In genomic region chr10:62784537-62784936, GRCh38 we compare ENCODE assay signal across 7 cellular contexts. TPM values are rescaled to one million over a fixed set of nuclear protein-coding genes. Genes with fewer than 3 reads are reported as not detected.
DNase-seq lines count a peak whose midpoint lies in the region; ATAC-seq, FAIRE-seq and TF ChIP-seq lines count a peak whose summit lies in the region.
"Not testable (repeated sequence)": the region's sequence is repeated elsewhere in the genome, so short reads cannot be mapped to it uniquely, and the experiment has no call there.
"Had no signal": no experiment of that assay in that cellular context is flagged by ENCODE, and none has a peak within 500 bp of the region (broad histone marks: within the 10 kb centered on the region; RNA-seq: fewer than 3 reads in every experiment).

No MANE protein-coding gene starts in this region.

- H3K27me3 ChIP-seq in IMR-90 (ENCODE audit: control insufficient read depth, insufficient read depth, low read length); K562 (ENCODE audit: control insufficient read depth in 2 of 2, insufficient read depth in 2 of 2, low read length in 2 of 2); H1 (replicated peaks in 1 of 4; ENCODE audit: control insufficient read depth in 3 of 4, extremely low read depth in 1 of 4, insufficient read depth in 3 of 4, low read length in 3 of 4); HepG2 (ENCODE audit: control insufficient read depth in 1 of 2, insufficient read depth in 2 of 2, low read length in 2 of 2): not testable (repeated sequence)

- not testable (repeated sequence) for H2BK20ac ChIP-seq in IMR-90 (ENCODE audit: low read depth, low read length); H1 (ENCODE audit: low read length)

- in situ Hi-C loops in IMR-90 (cut with MboI; ENCODE audit: low sequenced_read_pairs); K562 (cut with MboI); HepG2 (cut with HindIII; ENCODE audit: extremely low pct_ligation_motif_present, low pct_unique_long_range_greater_than_20kb): not testable (repeated sequence)

- not testable (repeated sequence) for H3K27ac ChIP-seq in A549; IMR-90 (ENCODE audit: insufficient read depth, low read length); K562 (ENCODE audit: extremely low read depth, low read depth, low read length); H1 (ENCODE audit: low read depth, low read length); HepG2 (ENCODE audit: extremely low read length, insufficient read depth, low read length)

- DNase-seq in A549 (ENCODE audit: low read depth in 1 of 2, low spot score in 1 of 2); IMR-90; K562 (ENCODE audit: extremely low read depth in 1 of 4, low spot score in 3 of 4); H1 (ENCODE audit: low read depth in 1 of 2, low spot score in 2 of 2): not testable (repeated sequence)
- DNase-seq in NCI-H82 (lab: John Stamatoyannopoulos, UW) (peak; percentile 15), HepG2 (ENCODE audit: low spot score) (peak; percentile 18)

- H2AK9ac ChIP-seq in IMR-90 (replicated peaks; ENCODE audit: low read depth, low read length, poor library complexity): not testable (repeated sequence)

- H2BK120ac ChIP-seq in IMR-90 (ENCODE audit: low read depth, low read length); H1 (replicated peaks; ENCODE audit: low read depth, low read length): not testable (repeated sequence)

- not testable (repeated sequence) for H3K9me3 ChIP-seq in A549; IMR-90 (ENCODE audit: control insufficient read depth, insufficient read depth, low read length); K562 (replicated peaks; ENCODE audit: control insufficient read depth, insufficient read depth, low read depth, low read length); H1 (ENCODE audit: insufficient read depth in 2 of 2, low read depth in 1 of 2, low read length in 1 of 2); HepG2 (ENCODE audit: low read length)

- TF ChIP-seq EP300 in A549 (IDR thresholded peaks at IDR 0.05); K562 (IDR thresholded peaks at IDR 0.05; ENCODE audit: low read length); H1 (IDR thresholded peaks at IDR 0.05; ENCODE audit: borderline replicate concordance in 1 of 2, low read depth in 2 of 2, low read length in 2 of 2); HepG2 (IDR thresholded peaks at IDR 0.05; ENCODE audit: low read depth in 2 of 2, low read length in 2 of 2); HepG2 (CRISPR knock-in tag; IDR thresholded peaks at IDR 0.05; ENCODE audit: borderline replicate concordance): not testable (repeated sequence)

- H3K18ac ChIP-seq in IMR-90 (ENCODE audit: low read depth, low read length); H1 (ENCODE audit: extremely low read depth, low read length): not testable (repeated sequence)

- H4K8ac ChIP-seq in IMR-90 (ENCODE audit: low read depth in 2 of 2, low read length in 2 of 2); H1 (ENCODE audit: extremely low read depth, insufficient read depth, low read length): not testable (repeated sequence)

- not testable (repeated sequence) for H3K23me2 ChIP-seq in H1 (ENCODE audit: low read depth, low read length)

- not testable (repeated sequence) for H3K4me1 ChIP-seq in A549; IMR-90 (ENCODE audit: control insufficient read depth, insufficient read depth, low read length); K562 (replicated peaks in 1 of 2; ENCODE audit: control insufficient read depth in 2 of 2, insufficient read depth in 2 of 2, low read length in 2 of 2); H1 (replicated peaks in 1 of 4; ENCODE audit: control insufficient read depth in 3 of 4, insufficient read depth in 4 of 4, low read length in 3 of 4)
- H3K4me1 ChIP-seq in HepG2 (ENCODE audit: insufficient read depth, low read length): peaks cover 12% of the 10 kb centered on the region

- BruUV-seq in IMR-90 (replicated peaks; lab: Mats Ljungman, UMichigan); K562 (replicated peaks; lab: Mats Ljungman, UMichigan); HepG2 (replicated peaks; lab: Mats Ljungman, UMichigan): not testable (repeated sequence)

- POLR2A ChIA-PET in A549 (lab: Yijun Ruan, JAX): interaction anchor here (0.9 kb wide), 1 partner anchor 20 kb away, joined by 3 read pairs; the partner anchor contains the start of gene ADO
- POLR2A ChIA-PET in IMR-90 (lab: Charles Lee; ENCODE audit: unreplicated experiment): interaction anchor here (0.6 kb wide), 1 partner anchor 32 kb away, joined by 3 read pairs; the partner anchor contains the start of gene EGR2
- POLR2A ChIA-PET in K562 (lab: Yijun Ruan, JAX): interaction anchor here (0.7 to 1.2 kb wide), 2 partner anchors 12 to 65 kb away, joined by 3 to 4 read pairs; no protein-coding TSS in a partner anchor
- POLR2A ChIA-PET in H1 (lab: Charles Lee; ENCODE audit: partially characterized antibody); HepG2 (lab: Yijun Ruan, JAX): not testable (repeated sequence)

- WGBS in A549 (ENCODE audit: missing lambda C conversion rate): 35% methylated on average over 3 of the region's 3 CpGs
- WGBS in IMR-90 (ENCODE audit: extremely low coverage in 2 of 2, insufficient read length in 1 of 2), 2 experiments: no CpG with 5 or more reads among the region's 3 CpGs
- 18% methylated on average over 3 of the region's 3 CpGs for WGBS in K562 (ENCODE audit: insufficient coverage, low coverage, missing lambda C conversion rate)
- 91% methylated on average over 3 of the region's 3 CpGs; no CpG with 5 or more reads in 1 of the 2 experiments for WGBS in H1 (ENCODE audit: extremely low coverage in 1 of 2, insufficient coverage in 1 of 2, insufficient read length in 1 of 2, insufficient replicate concordance in 2 of 2, low coverage in 1 of 2, low lambda C conversion rate in 2 of 2, missing lambda C conversion rate in 1 of 2), 2 experiments
- 26% methylated on average over 3 of the region's 3 CpGs for WGBS in HepG2 (ENCODE audit: low lambda C conversion rate)

- H4K5ac ChIP-seq in IMR-90 (ENCODE audit: low read depth, low read length); H1 (ENCODE audit: insufficient read length, low read depth, low read length): not testable (repeated sequence)

- intact Hi-C loops in IMR-90 (cut with micrococcal nuclease); K562 (cut with micrococcal nuclease); HepG2 (cut with micrococcal nuclease; ENCODE audit: unreplicated experiment): not testable (repeated sequence)

- not testable (repeated sequence) for ATAC-seq in A549; IMR-90 (ENCODE audit: low read depth); K562; HepG2

- H2BK5ac ChIP-seq in IMR-90 (ENCODE audit: low read depth, low read length, poor library complexity, severe bottlenecking); H1 (ENCODE audit: low read depth, low read length): not testable (repeated sequence)

- not testable (repeated sequence) for TF ChIP-seq POLR2A in A549 (IDR thresholded peaks at IDR 0.05; ENCODE audit: low read length); IMR-90 (IDR thresholded peaks at IDR 0.05; ENCODE audit: low read depth, low read length); K562 (conservative IDR thresholded peaks at IDR 0.05); H1 (IDR thresholded peaks at IDR 0.05; ENCODE audit: control extremely low read depth in 1 of 2, low read depth in 2 of 2, low read length in 2 of 2); HepG2 (IDR thresholded peaks at IDR 0.05; ENCODE audit: insufficient read depth in 1 of 2, low read depth in 2 of 2, low read length in 2 of 2)

- H3K79me2 ChIP-seq in K562 (ENCODE audit: control insufficient read depth, insufficient read depth, low read length); H1 (ENCODE audit: control insufficient read depth in 1 of 2, insufficient read depth in 2 of 2, low read length in 2 of 2); HepG2 (ENCODE audit: insufficient read depth, low read length): not testable (repeated sequence)

- not testable (repeated sequence) for H3K36me3 ChIP-seq in IMR-90 (ENCODE audit: control insufficient read depth, insufficient read depth, low read length); K562 (ENCODE audit: control insufficient read depth, insufficient read depth, low read length); H1 (ENCODE audit: control insufficient read depth in 2 of 4, insufficient read depth in 4 of 4, low read length in 3 of 4); HepG2 (replicated peaks in 1 of 2; ENCODE audit: control insufficient read depth in 1 of 2, insufficient read depth in 2 of 2, low read length in 2 of 2)

- not testable (repeated sequence) for TF ChIP-seq RAD21 in A549 (conservative IDR thresholded peaks at IDR 0.05 in 1 of 2, IDR thresholded peaks at IDR 0.05 in 1 of 2); IMR-90 (IDR thresholded peaks at IDR 0.05; ENCODE audit: low read length); K562 (CRISPR knock-in tag; conservative IDR thresholded peaks at IDR 0.05 in 1 of 2, IDR thresholded peaks at IDR 0.05 in 1 of 2); H1 (IDR thresholded peaks at IDR 0.05 in 1 of 2, conservative IDR thresholded peaks at IDR 0.05 in 1 of 2; ENCODE audit: low read depth in 2 of 2, low read length in 2 of 2); HepG2 (CRISPR knock-in tag; IDR thresholded peaks at IDR 0.05)

- H2BK15ac ChIP-seq in IMR-90 (ENCODE audit: low read depth, low read length); H1 (ENCODE audit: low read length): not testable (repeated sequence)

- not testable (repeated sequence) for H3K4me3 ChIP-seq in A549; IMR-90 (ENCODE audit: insufficient read depth, low read depth, low read length); K562; H1 (ENCODE audit: extremely low read depth in 1 of 4, insufficient read depth in 2 of 4, low read depth in 3 of 4, low read length in 4 of 4); HepG2 (replicated peaks in 1 of 3; ENCODE audit: insufficient read depth in 1 of 3, low read depth in 2 of 3, low read length in 3 of 3)

- H4K20me1 ChIP-seq in IMR-90 (ENCODE audit: insufficient read depth, low read length); K562 (replicated peaks; ENCODE audit: control insufficient read depth, insufficient read depth, low read length); H1 (replicated peaks in 1 of 2; ENCODE audit: control insufficient read depth in 1 of 2, insufficient read depth in 2 of 2, low read length in 2 of 2); HepG2 (ENCODE audit: insufficient read depth, low read length): not testable (repeated sequence)

- dilution Hi-C loops in IMR-90 (cut with HindIII; ENCODE audit: low sequenced_read_pairs, unreplicated experiment): not testable (repeated sequence)

- H3K9ac ChIP-seq in IMR-90 (ENCODE audit: low read depth, low read length); K562 (ENCODE audit: insufficient read depth in 1 of 2, low read depth in 2 of 2, low read length in 2 of 2); H1 (replicated peaks in 1 of 4; ENCODE audit: extremely low read depth in 1 of 4, low read depth in 3 of 4, low read length in 3 of 4); HepG2 (ENCODE audit: insufficient read depth, low read depth, low read length): not testable (repeated sequence)

- H3K4me2 ChIP-seq in A549; IMR-90 (ENCODE audit: low read depth, low read length); K562 (ENCODE audit: insufficient read depth, low read length); H1 (ENCODE audit: insufficient read depth in 1 of 2, low read depth in 2 of 2, low read length in 2 of 2); HepG2 (ENCODE audit: low read depth, low read length): not testable (repeated sequence)

- H3K14ac ChIP-seq in IMR-90 (replicated peaks; ENCODE audit: low read depth, low read length); H1 (ENCODE audit: insufficient read length): not testable (repeated sequence)

- not testable (repeated sequence) for H3K4ac ChIP-seq in IMR-90 (ENCODE audit: low read depth, low read length); H1 (replicated peaks; ENCODE audit: insufficient read length, low read depth, low read length)

- H3K79me1 ChIP-seq in IMR-90 (ENCODE audit: low read depth in 1 of 2, low read length in 2 of 2); H1 (ENCODE audit: low read depth, low read length): not testable (repeated sequence)

- H3K9me1 ChIP-seq in IMR-90 (ENCODE audit: insufficient read depth, low read length); K562 (ENCODE audit: control insufficient read depth, insufficient read depth, low read length): not testable (repeated sequence)

- H4K91ac ChIP-seq in IMR-90 (ENCODE audit: insufficient read depth, low read depth, low read length); H1 (replicated peaks; ENCODE audit: insufficient read length, low read length): not testable (repeated sequence)

- H2BK12ac ChIP-seq in H1 (ENCODE audit: low read depth, low read length): not testable (repeated sequence)

- H2AK5ac ChIP-seq in IMR-90 (ENCODE audit: low read depth, low read length); H1 (ENCODE audit: low read depth, low read length): not testable (repeated sequence)

- not testable (repeated sequence) for H3K56ac ChIP-seq in IMR-90 (ENCODE audit: extremely low read depth, insufficient read depth, low read length); H1 (replicated peaks; ENCODE audit: insufficient read length, low read depth, low read length)

- not testable (repeated sequence) for H2AFZ ChIP-seq in IMR-90 (replicated peaks; ENCODE audit: low read length, poor library complexity); K562 (ENCODE audit: low read depth, low read length); H1 (ENCODE audit: low read length); HepG2 (ENCODE audit: low read length)

- not testable (repeated sequence) for TF ChIP-seq CTCF in A549 (IDR thresholded peaks at IDR 0.05); IMR-90 (conservative IDR thresholded peaks at IDR 0.05; ENCODE audit: low read depth, low read length); K562 (IDR thresholded peaks at IDR 0.05 in 2 of 3, conservative IDR thresholded peaks at IDR 0.05 in 1 of 3; ENCODE audit: insufficient read depth in 2 of 3, low read depth in 1 of 3, low read length in 3 of 3); H1 (IDR thresholded peaks at IDR 0.05; ENCODE audit: control extremely low read depth in 1 of 3, insufficient read depth in 1 of 3, low read depth in 1 of 3, low read length in 3 of 3); HepG2 (CRISPR knock-in tag; IDR thresholded peaks at IDR 0.05)

- not testable (repeated sequence) for FAIRE-seq in A549 (lab: Jason Lieb, UNC); K562 (lab: Jason Lieb, UNC); H1 (lab: Jason Lieb, UNC)
- FAIRE-seq in HepG2 (lab: Jason Lieb, UNC): peak; percentile 4

- CTCF ChIA-PET in A549 (lab: Yijun Ruan, JAX); IMR-90 (lab: Yijun Ruan, JAX); K562 (lab: Yijun Ruan, JAX; ENCODE audit: low intra/inter-chr PET ratio); HepG2 (lab: Yijun Ruan, JAX; ENCODE audit: low intra/inter-chr PET ratio, low total read pairs): not testable (repeated sequence)
- CTCF ChIA-PET in H1 (lab: Charles Lee; ENCODE audit: partially characterized antibody): interaction anchor here (1.2 kb wide), 1 partner anchor 35 kb away, joined by 3 read pairs; no protein-coding TSS in a partner anchor

- not testable (repeated sequence) for H3K23ac ChIP-seq in IMR-90 (ENCODE audit: low read depth, low read length); H1 (ENCODE audit: insufficient read length)

RNA-seq across cellular contexts. Expression of gene ADO, which starts 20.0 kb away (rescaled TPM):
- polyA plus RNA-seq in A549 (2011; rRNA removed): 22.0 and 23.2 TPM in 2 replicates
- polyA plus RNA-seq in A549 (2012; cell fraction: cytosol; rRNA removed): 8.1 and 12.3 TPM in 2 replicates
- polyA plus RNA-seq in A549 (2012; cell fraction: nucleus; rRNA removed): 6.5 and 9.4 TPM in 2 replicates
- polyA plus RNA-seq in A549 (2017; fragmentation: RNase III; extraction: RNeasy Plus Mini Kit Qiagen cat#74134 plus additional on column Dnase treatment): 16.6 to 19.0 TPM (median 18.8 TPM) in 3 replicates
- polyA minus RNA-seq in A549 (2011; rRNA and poly(A)+ RNA removed): 8.4 and 8.7 TPM in 2 replicates
- 8.1 and 11.4 TPM in 2 replicates for total RNA-seq in IMR-90 (2012; rRNA removed)
- polyA plus RNA-seq in IMR-90 (2012; rRNA removed): 7.7 and 8.0 TPM in 2 replicates
- 3.7 and 7.4 TPM in 2 replicates for polyA plus RNA-seq in IMR-90 (2012; cell fraction: cytosol; rRNA removed)
- 2.4 and 3.5 TPM in 2 replicates for polyA plus RNA-seq in IMR-90 (2012; cell fraction: nucleus; rRNA removed; ENCODE audit: low replicate concordance)
- 7.7 and 9.9 TPM in 2 replicates for total RNA-seq in K562 (2011; cell fraction: chromatin; rRNA removed; ENCODE audit: low replicate concordance)
- total RNA-seq in K562 (2011; cell fraction: nucleolus; rRNA removed): 12.4 and 12.8 TPM in 2 replicates
- 13.9 and 17.6 TPM in 2 replicates for total RNA-seq in K562 (2011; cell fraction: nucleoplasm; rRNA removed)
- total RNA-seq in K562 (2014; rRNA removed): 19.5 and 23.8 TPM in 2 replicates
- total RNA-seq in K562 (2014; rRNA removed; fragmentation: Illumina TruSeq; extraction: Trizol): 13.1 and 14.7 TPM in 2 replicates
- 18.1 and 19.5 TPM in 2 replicates for total RNA-seq in K562 (2015; rRNA removed; fragmentation: Illumina TruSeq; extraction: Trizol)
- 20.0 and 20.6 TPM in 2 replicates for total RNA-seq in K562 (2021)
- 14.4 and 16.8 TPM in 2 replicates for polyA plus RNA-seq in K562 (2011; rRNA removed)
- polyA plus RNA-seq in K562 (2011; cell fraction: cytosol; rRNA removed): 9.7 and 16.6 TPM in 2 replicates
- 7.9 and 8.7 TPM in 2 replicates for polyA plus RNA-seq in K562 (2011; cell fraction: nucleus; rRNA removed)
- polyA plus RNA-seq in K562 (2012): 12.4 and 15.8 TPM in 2 replicates
- 14.1 and 16.1 TPM in 2 replicates for polyA plus RNA-seq in K562 (2014; fragmentation: Illumina TruSeq; extraction: Trizol)
- polyA plus RNA-seq in K562 (2014; fragmentation: Nextera tagmentation; extraction: Ambion mirVana): 1 to 10 TPM; 3.0 to 3.8 TPM
- polyA plus RNA-seq in K562 (2014; rRNA removed): 15.3 and 15.6 TPM in 2 replicates
- 18.8 and 20.3 TPM in 2 replicates for polyA minus RNA-seq in K562 (2011; rRNA and poly(A)+ RNA removed)
- 13.3 and 13.8 TPM in 2 replicates for polyA minus RNA-seq in K562 (2011; cell fraction: cytosol; rRNA and poly(A)+ RNA removed)
- polyA minus RNA-seq in K562 (2011; cell fraction: nucleus; rRNA and poly(A)+ RNA removed): 12.3 and 17.2 TPM in 2 replicates
- 27.9 and 29.2 TPM in 2 replicates for total RNA-seq in H1 (2021; fragmentation: NEBNext Ultra II Directional; extraction: Animal tissue kit (Norgen Biotek cat#: 25700))
- 18.7 and 23.7 TPM in 2 replicates for polyA plus RNA-seq in H1 (2011; rRNA removed)
- polyA plus RNA-seq in H1 (2011; cell fraction: cytosol; rRNA removed): 18.5 TPM
- 14.2 TPM for polyA plus RNA-seq in H1 (2011; cell fraction: nucleus; rRNA removed)
- 12.0 to 16.6 TPM (median 13.3 TPM) in 4 replicates for polyA plus RNA-seq in H1 (2012, experiment 1 of 2)
- 11.2 TPM for polyA plus RNA-seq in H1 (2012, experiment 2 of 2)
- polyA plus RNA-seq in H1 (2013, experiment 1 of 2): 20.0 TPM
- polyA plus RNA-seq in H1 (2013, experiment 2 of 2): 20.1 TPM
- polyA minus RNA-seq in H1 (2011; rRNA and poly(A)+ RNA removed): 14.0 and 16.9 TPM in 2 replicates
- polyA minus RNA-seq in H1 (2011; cell fraction: cytosol; rRNA and poly(A)+ RNA removed): 20.9 TPM
- 32.6 TPM for polyA minus RNA-seq in H1 (2011; cell fraction: nucleus; rRNA and poly(A)+ RNA removed)
- 15.9 and 16.5 TPM in 2 replicates for total RNA-seq in HepG2 (2016; rRNA removed; fragmentation: Illumina TruSeq; extraction: Trizol)
- total RNA-seq in HepG2 (2016; cell fraction: cytosol; rRNA removed; fragmentation: Illumina TruSeq; extraction: Trizol; ENCODE audit: low read depth): 5.1 and 6.2 TPM in 2 replicates
- total RNA-seq in HepG2 (2016; cell fraction: insoluble cytoplasmic fraction; rRNA removed; fragmentation: Illumina TruSeq; extraction: Trizol): 16.7 and 17.9 TPM in 2 replicates
- 20.0 and 20.8 TPM in 2 replicates for total RNA-seq in HepG2 (2016; cell fraction: membrane; rRNA removed; fragmentation: Illumina TruSeq; extraction: Trizol)
- 11.5 and 12.2 TPM in 2 replicates for total RNA-seq in HepG2 (2016; cell fraction: nucleus; rRNA removed; fragmentation: Illumina TruSeq; extraction: Trizol)
- polyA plus RNA-seq in HepG2 (2011; rRNA removed): 8.9 and 9.6 TPM in 2 replicates
- polyA plus RNA-seq in HepG2 (2011; cell fraction: cytosol; rRNA removed): 5.6 and 7.3 TPM in 2 replicates
- polyA plus RNA-seq in HepG2 (2011; cell fraction: nucleus; rRNA removed): 5.6 and 6.3 TPM in 2 replicates
- 9.8 and 12.1 TPM in 2 replicates for polyA plus RNA-seq in HepG2 (2012)
- 4.9 and 5.0 TPM in 2 replicates for polyA plus RNA-seq in HepG2 (2016; cell fraction: cytosol; fragmentation: Illumina TruSeq; extraction: Trizol; ENCODE audit: low read depth)
- polyA plus RNA-seq in HepG2 (2016; cell fraction: insoluble cytoplasmic fraction; fragmentation: Illumina TruSeq; extraction: Trizol; ENCODE audit: low read depth): 19.5 and 19.7 TPM in 2 replicates
- 13.3 and 13.8 TPM in 2 replicates for polyA plus RNA-seq in HepG2 (2016; cell fraction: membrane; fragmentation: Illumina TruSeq; extraction: Trizol; ENCODE audit: low read depth)
- 12.1 and 12.7 TPM in 2 replicates for polyA plus RNA-seq in HepG2 (2016; cell fraction: nucleus; fragmentation: Illumina TruSeq; extraction: Trizol; ENCODE audit: insufficient read depth, low read depth)
- 11.6 and 16.6 TPM in 2 replicates for polyA minus RNA-seq in HepG2 (2011; rRNA and poly(A)+ RNA removed; ENCODE audit: low replicate concordance)
- polyA minus RNA-seq in HepG2 (2011; cell fraction: cytosol; rRNA and poly(A)+ RNA removed): 11.3 and 13.7 TPM in 2 replicates
- 15.8 and 17.0 TPM in 2 replicates for polyA minus RNA-seq in HepG2 (2011; cell fraction: nucleus; rRNA and poly(A)+ RNA removed)

RNA-seq across cellular contexts. Expression of gene EGR2, which starts 31.6 kb away (rescaled TPM):
- polyA plus RNA-seq in A549 (2011; rRNA removed): 1.6 and 4.4 TPM in 2 replicates
- polyA plus RNA-seq in A549 (2012; cell fraction: cytosol; rRNA removed): 0.30 and 0.49 TPM in 2 replicates
- 0.80 and 1.1 TPM in 2 replicates for polyA plus RNA-seq in A549 (2012; cell fraction: nucleus; rRNA removed)
- polyA plus RNA-seq in A549 (2017; fragmentation: RNase III; extraction: RNeasy Plus Mini Kit Qiagen cat#74134 plus additional on column Dnase treatment): 0.13 TPM in 1 of 3 replicates, not detected in the others
- 4.3 and 4.6 TPM in 2 replicates for polyA minus RNA-seq in A549 (2011; rRNA and poly(A)+ RNA removed)
- total RNA-seq in IMR-90 (2012; rRNA removed): 0.36 and 0.56 TPM in 2 replicates
- 1.2 TPM in 2 replicates for polyA plus RNA-seq in IMR-90 (2012; rRNA removed)
- 0.47 and 1.5 TPM in 2 replicates for polyA plus RNA-seq in IMR-90 (2012; cell fraction: cytosol; rRNA removed)
- 4.2 and 4.6 TPM in 2 replicates for polyA plus RNA-seq in IMR-90 (2012; cell fraction: nucleus; rRNA removed; ENCODE audit: low replicate concordance)
- total RNA-seq in K562 (2011; cell fraction: chromatin; rRNA removed; ENCODE audit: low replicate concordance): 0.30 and 0.81 TPM in 2 replicates
- 0.79 and 0.83 TPM in 2 replicates for total RNA-seq in K562 (2011; cell fraction: nucleolus; rRNA removed)
- 0.51 and 0.69 TPM in 2 replicates for total RNA-seq in K562 (2011; cell fraction: nucleoplasm; rRNA removed)
- total RNA-seq in K562 (2014; rRNA removed): 0.24 TPM in 1 of 2 replicates, not detected in the other
- 0.11 and 0.19 TPM in 2 replicates for total RNA-seq in K562 (2014; rRNA removed; fragmentation: Illumina TruSeq; extraction: Trizol)
- not detected in 2 replicates for total RNA-seq in K562 (2015; rRNA removed; fragmentation: Illumina TruSeq; extraction: Trizol)
- total RNA-seq in K562 (2021): 0.18 and 0.83 TPM in 2 replicates
- polyA plus RNA-seq in K562 (2011; rRNA removed): 0.08 and 0.09 TPM in 2 replicates
- polyA plus RNA-seq in K562 (2011; cell fraction: cytosol; rRNA removed): 0.06 and 0.31 TPM in 2 replicates
- 0.37 and 1.4 TPM in 2 replicates for polyA plus RNA-seq in K562 (2011; cell fraction: nucleus; rRNA removed)
- polyA plus RNA-seq in K562 (2012): 0.25 and 0.47 TPM in 2 replicates
- polyA plus RNA-seq in K562 (2014; fragmentation: Illumina TruSeq; extraction: Trizol): 0.11 and 0.12 TPM in 2 replicates
- polyA plus RNA-seq in K562 (2014; fragmentation: Nextera tagmentation; extraction: Ambion mirVana): not detected
- 0.03 and 0.15 TPM in 2 replicates for polyA plus RNA-seq in K562 (2014; rRNA removed)
- polyA minus RNA-seq in K562 (2011; rRNA and poly(A)+ RNA removed): 0.09 and 0.70 TPM in 2 replicates
- not detected in 2 replicates for polyA minus RNA-seq in K562 (2011; cell fraction: cytosol; rRNA and poly(A)+ RNA removed)
- polyA minus RNA-seq in K562 (2011; cell fraction: nucleus; rRNA and poly(A)+ RNA removed): 0.33 and 0.81 TPM in 2 replicates
- total RNA-seq in H1 (2021; fragmentation: NEBNext Ultra II Directional; extraction: Animal tissue kit (Norgen Biotek cat#: 25700)): 2.1 and 3.0 TPM in 2 replicates
- 1.3 and 2.4 TPM in 2 replicates for polyA plus RNA-seq in H1 (2011; rRNA removed)
- polyA plus RNA-seq in H1 (2011; cell fraction: cytosol; rRNA removed): 0.98 TPM
- polyA plus RNA-seq in H1 (2011; cell fraction: nucleus; rRNA removed): 2.8 TPM
- polyA plus RNA-seq in H1 (2012, experiment 1 of 2): 0.92 to 1.7 TPM (median 1.3 TPM) in 4 replicates
- 1.3 TPM for polyA plus RNA-seq in H1 (2012, experiment 2 of 2)
- polyA plus RNA-seq in H1 (2013, experiment 1 of 2): 0.61 TPM
- polyA plus RNA-seq in H1 (2013, experiment 2 of 2): 0.57 TPM
- polyA minus RNA-seq in H1 (2011; rRNA and poly(A)+ RNA removed): 1.8 and 2.3 TPM in 2 replicates
- 0.51 TPM for polyA minus RNA-seq in H1 (2011; cell fraction: cytosol; rRNA and poly(A)+ RNA removed)
- polyA minus RNA-seq in H1 (2011; cell fraction: nucleus; rRNA and poly(A)+ RNA removed): 6.1 TPM
- total RNA-seq in HepG2 (2016; rRNA removed; fragmentation: Illumina TruSeq; extraction: Trizol): 0.11 TPM in 1 of 2 replicates, not detected in the other
- not detected in 2 replicates for total RNA-seq in HepG2 (2016; cell fraction: cytosol; rRNA removed; fragmentation: Illumina TruSeq; extraction: Trizol; ENCODE audit: low read depth)
- 0.06 TPM in 1 of 2 replicates, not detected in the other for total RNA-seq in HepG2 (2016; cell fraction: insoluble cytoplasmic fraction; rRNA removed; fragmentation: Illumina TruSeq; extraction: Trizol)
- total RNA-seq in HepG2 (2016; cell fraction: membrane; rRNA removed; fragmentation: Illumina TruSeq; extraction: Trizol): 0.12 TPM in 1 of 2 replicates, not detected in the other
- not detected in 2 replicates for total RNA-seq in HepG2 (2016; cell fraction: nucleus; rRNA removed; fragmentation: Illumina TruSeq; extraction: Trizol)
- polyA plus RNA-seq in HepG2 (2011; rRNA removed): 0.14 and 0.15 TPM in 2 replicates
- polyA plus RNA-seq in HepG2 (2011; cell fraction: cytosol; rRNA removed): 0.05 TPM in 2 replicates
- 0.10 and 0.26 TPM in 2 replicates for polyA plus RNA-seq in HepG2 (2011; cell fraction: nucleus; rRNA removed)
- polyA plus RNA-seq in HepG2 (2012): 0.09 and 0.36 TPM in 2 replicates
- not detected in 2 replicates for polyA plus RNA-seq in HepG2 (2016; cell fraction: cytosol; fragmentation: Illumina TruSeq; extraction: Trizol; ENCODE audit: low read depth)
- polyA plus RNA-seq in HepG2 (2016; cell fraction: insoluble cytoplasmic fraction; fragmentation: Illumina TruSeq; extraction: Trizol; ENCODE audit: low read depth): 0.08 TPM in 1 of 2 replicates, not detected in the other
- 0.16 TPM in 1 of 2 replicates, not detected in the other for polyA plus RNA-seq in HepG2 (2016; cell fraction: membrane; fragmentation: Illumina TruSeq; extraction: Trizol; ENCODE audit: low read depth)
- 0.36 TPM in 1 of 2 replicates, not detected in the other for polyA plus RNA-seq in HepG2 (2016; cell fraction: nucleus; fragmentation: Illumina TruSeq; extraction: Trizol; ENCODE audit: insufficient read depth, low read depth)
- polyA minus RNA-seq in HepG2 (2011; rRNA and poly(A)+ RNA removed; ENCODE audit: low replicate concordance): 0.06 and 0.09 TPM in 2 replicates
- polyA minus RNA-seq in HepG2 (2011; cell fraction: cytosol; rRNA and poly(A)+ RNA removed): not detected in 2 replicates
- 0.13 and 0.37 TPM in 2 replicates for polyA minus RNA-seq in HepG2 (2011; cell fraction: nucleus; rRNA and poly(A)+ RNA removed)
- polyA plus RNA-seq: CD8-positive, alpha-beta memory T cell had no signal
